8 cellular contexts compared by ENCODE assay signal in the genomic region with DNA sequence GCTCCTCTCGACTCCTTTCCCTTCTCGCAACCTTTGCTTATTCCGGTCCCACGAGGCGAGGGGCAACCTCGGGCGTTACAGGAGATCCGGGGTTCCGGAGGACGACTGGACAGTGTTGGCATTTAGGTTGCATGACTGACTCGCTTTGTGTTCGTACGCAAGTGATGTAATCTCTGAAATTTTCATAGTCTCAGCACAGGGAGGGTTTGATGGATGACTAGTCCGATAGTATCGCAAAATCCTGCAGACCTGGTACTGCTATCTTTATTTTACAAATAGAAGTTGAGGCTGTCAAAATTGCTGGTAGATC. TPM values are rescaled to one million over a fixed set of nuclear protein-coding genes. Genes with fewer than 3 reads are reported as not detected.
A peak's percentile ranks its signal among the peaks of the same experiment; 100 is the strongest.
DNase-seq lines count a peak whose midpoint lies in the region; ATAC-seq and TF ChIP-seq lines count a peak whose summit lies in the region.

No MANE protein-coding gene starts in this region.

- H2AK9ac ChIP-seq in IMR-90 (replicated peaks; ENCODE audit: low read depth, low read length, poor library complexity), result peak overlapping the region; percentile 96

- H2BK120ac ChIP-seq in IMR-90 (ENCODE audit: low read depth, low read length), result no peak overlapping the region

- H3K36me3 Mint-ChIP-seq in naive B cell, result peaks cover 4 to 8% of the 10 kb centered on the region in 2 donors

- H3K4ac ChIP-seq in IMR-90 (ENCODE audit: low read depth, low read length), result peak overlapping the region; percentile 75

- peaks cover 7% of the 10 kb centered on the region for H3K9me1 ChIP-seq in IMR-90 (ENCODE audit: insufficient read depth, low read length)

- peak overlapping the region; percentile 97 for H2AFZ ChIP-seq in IMR-90 (replicated peaks; ENCODE audit: low read length, poor library complexity)

- H4K91ac ChIP-seq in IMR-90 (ENCODE audit: insufficient read depth, low read depth, low read length), result peak overlapping the region; percentile 73

- H3K9me3 ChIP-seq in IMR-90 (ENCODE audit: control insufficient read depth, insufficient read depth, low read length), result no peaks in the 10 kb centered on the region

- CTCF ChIA-PET in IMR-90 (lab: Yijun Ruan, JAX), result interaction anchor here (0.6 kb wide), 2 partner anchors 204 to 463 kb away, joined by 3 to 4 read pairs; no protein-coding TSS in a partner anchor

- POLR2A ChIA-PET in IMR-90 (lab: Charles Lee; ENCODE audit: unreplicated experiment), result interaction anchor here (1.0 kb wide), 1 partner anchor 21 kb away, joined by 3 read pairs; no protein-coding TSS in a partner anchor

- peak overlapping the region; percentile 51 for H3K23ac ChIP-seq in IMR-90 (ENCODE audit: low read depth, low read length)

- no peak overlapping the region for H3K18ac ChIP-seq in IMR-90 (ENCODE audit: low read depth, low read length)

- no TSS peak for BruUV-seq in IMR-90 (replicated peaks; lab: Mats Ljungman, UMichigan)

- no peaks in the 10 kb centered on the region for H3K27me3 ChIP-seq in IMR-90 (ENCODE audit: control insufficient read depth, insufficient read depth, low read length)

- peaks cover 24 to 51% (median 28%) of the 10 kb centered on the region in 3 donors for H3K4me1 Mint-ChIP-seq in naive B cell

- no peak overlapping the region for H2BK20ac ChIP-seq in IMR-90 (ENCODE audit: low read depth, low read length)

- H3K9me3 Mint-ChIP-seq in naive B cell, result no peaks in the 10 kb centered on the region

- TF ChIP-seq CTCF in AG10803 (conservative IDR thresholded peaks at IDR 0.05; ENCODE audit: low read length) (no peak), IMR-90 (conservative IDR thresholded peaks at IDR 0.05; ENCODE audit: low read depth, low read length) (no peak)

- peaks cover 30% of the 10 kb centered on the region for H4K20me1 ChIP-seq in IMR-90 (ENCODE audit: insufficient read depth, low read length)

- peak overlapping the region; percentile 88 to 98 (median 97) for H3K27ac Mint-ChIP-seq in naive B cell

- no peak overlapping the region for H2BK15ac ChIP-seq in IMR-90 (ENCODE audit: low read depth, low read length)

- peak overlapping the region; percentile 78 for H3K4me2 ChIP-seq in IMR-90 (ENCODE audit: low read depth, low read length)

- in situ Hi-C loops in IMR-90 (cut with MboI; ENCODE audit: low sequenced_read_pairs), result no loop called here

- DNase-seq in AG10803 (ENCODE audit: low read depth) (peak; percentile 8), IMR-90 (no peak), naive B cell (no peak), NCI-H146 treated with DMSO at 0.1 percent for 48 hours (lab: John Stamatoyannopoulos, UW; ENCODE audit: unreplicated experiment) (no peak), LoVo (ENCODE audit: low spot score) (no peak)

- peaks cover 29 to 52% of the 10 kb centered on the region in 2 experiments for H3K79me1 ChIP-seq in IMR-90 (ENCODE audit: low read depth in 1 of 2, low read length in 2 of 2)

- ATAC-seq in IMR-90 (ENCODE audit: low read depth) (peak; percentile 2), naive B cell (ENCODE audit: low read depth in 2 of 2) (no peak), HG03378 (IDR thresholded peaks at IDR 0.05; ENCODE audit: unreplicated experiment) (no peak), GM21447 (IDR thresholded peaks at IDR 0.05; ENCODE audit: unreplicated experiment) (no peak)

- H3K27ac ChIP-seq in IMR-90 (ENCODE audit: insufficient read depth, low read length), result peak overlapping the region; percentile 58
- H3K27ac ChIP-seq in cingulate gyrus (ENCODE audit: low read depth, low read length), result peak overlapping the region; percentile 63

- H3K9ac ChIP-seq in IMR-90 (ENCODE audit: low read depth, low read length), result peak overlapping the region; percentile 78

- H3K4me3 ChIP-seq in AG10803 (ENCODE audit: low read length) (peak overlapping the region; percentile 98), IMR-90 (ENCODE audit: insufficient read depth, low read depth, low read length) (peak overlapping the region; percentile 72)

- WGBS in IMR-90 (ENCODE audit: extremely low coverage in 2 of 2, insufficient read length in 1 of 2), 2 experiments, result 0% methylated on average over 3 of the region's 15 CpGs; no CpG with 5 or more reads in 1 of the 2 experiments

- H3K14ac ChIP-seq in IMR-90 (replicated peaks; ENCODE audit: low read depth, low read length), result peak overlapping the region; percentile 57

- peaks cover 5% of the 10 kb centered on the region for H3K4me1 ChIP-seq in IMR-90 (ENCODE audit: control insufficient read depth, insufficient read depth, low read length)

- H4K5ac ChIP-seq in IMR-90 (ENCODE audit: low read depth, low read length), result peak overlapping the region; percentile 65; the same call in 1 of the 2 replicates

- dilution Hi-C loops in IMR-90 (cut with HindIII; ENCODE audit: low sequenced_read_pairs, unreplicated experiment), result no loop called here

- peak overlapping the region; percentile 78 for H2AK5ac ChIP-seq in IMR-90 (ENCODE audit: low read depth, low read length)

- peak overlapping the region; percentile 44; the same call in 1 of the 2 replicates for H3K56ac ChIP-seq in IMR-90 (ENCODE audit: extremely low read depth, insufficient read depth, low read length)

- TF ChIP-seq RAD21 in IMR-90 (IDR thresholded peaks at IDR 0.05; ENCODE audit: low read length), result no peak

- H3K27me3 Mint-ChIP-seq in naive B cell, result no peaks in the 10 kb centered on the region

- peaks cover 35% of the 10 kb centered on the region for H3K36me3 ChIP-seq in IMR-90 (ENCODE audit: control insufficient read depth, insufficient read depth, low read length)

- peak overlapping the region; percentile 83 to 98 (median 88) for H3K4me3 Mint-ChIP-seq in naive B cell

- peak overlapping the region; percentile 55 for H2BK5ac ChIP-seq in IMR-90 (ENCODE audit: low read depth, low read length, poor library complexity, severe bottlenecking)

- TF ChIP-seq POLR2A in IMR-90 (IDR thresholded peaks at IDR 0.05; ENCODE audit: low read depth, low read length), result no peak

- intact Hi-C loops in IMR-90 (cut with micrococcal nuclease), result loop anchor here (2.0 to 5.0 kb wide), 2 partner anchors 67 to 333 kb away; a partner anchor contains a TSS

- H4K8ac ChIP-seq in IMR-90 (ENCODE audit: low read depth in 2 of 2, low read length in 2 of 2), result peak overlapping the region; percentile 73 to 94

TF ChIP-seq in IMR-90, 13 proteins besides CTCF, POLR2A, EP300 and RAD21:
- TF ChIP-seq MXI1 (IDR thresholded peaks at IDR 0.05; ENCODE audit: borderline replicate concordance, low read depth, low read length) (no peak), MAFK (IDR thresholded peaks at IDR 0.05; ENCODE audit: low read depth, low read length) (no peak), RFX5 (IDR thresholded peaks at IDR 0.05; ENCODE audit: low read depth, low read length) (no peak)

RNA-seq across cellular contexts. Expression of a gene that starts 0.3 kb away (rescaled TPM):
- 50.9 and 55.8 TPM in 2 replicates for total RNA-seq in IMR-90 (2012; rRNA removed)
- 52.1 and 61.9 TPM in 2 replicates for polyA plus RNA-seq in IMR-90 (2012; rRNA removed)
- 52.5 and 65.2 TPM in 2 replicates for polyA plus RNA-seq in IMR-90 (2012; cell fraction: cytosol; rRNA removed)
- polyA plus RNA-seq in IMR-90 (2012; cell fraction: nucleus; rRNA removed; ENCODE audit: low replicate concordance), result 50.7 and 114 TPM in 2 replicates
- polyA plus RNA-seq in naive B cell (ENCODE audit: low read depth in 6 of 6), result 10 to 100 TPM; 14.2 to 33.3 (median 24.5) TPM

RNA-seq across cellular contexts. Expression of a gene that starts 0.7 kb away (rescaled TPM):
- 310 and 347 TPM in 2 replicates for total RNA-seq in IMR-90 (2012; rRNA removed)
- 461 and 500 TPM in 2 replicates for polyA plus RNA-seq in IMR-90 (2012; rRNA removed)
- 350 and 779 TPM in 2 replicates for polyA plus RNA-seq in IMR-90 (2012; cell fraction: cytosol; rRNA removed)
- 196 and 505 TPM in 2 replicates for polyA plus RNA-seq in IMR-90 (2012; cell fraction: nucleus; rRNA removed; ENCODE audit: low replicate concordance)
- polyA plus RNA-seq in naive B cell (ENCODE audit: low read depth in 6 of 6), result 100 to 1,000 TPM; 204 to 322 (median 251) TPM

RNA-seq across cellular contexts. Expression of a gene that starts 21.2 kb away (rescaled TPM):
- 50.8 and 53.4 TPM in 2 replicates for total RNA-seq in IMR-90 (2012; rRNA removed)
- polyA plus RNA-seq in IMR-90 (2012; rRNA removed), result 77.0 and 84.5 TPM in 2 replicates
- 102 and 137 TPM in 2 replicates for polyA plus RNA-seq in IMR-90 (2012; cell fraction: cytosol; rRNA removed)
- 80.0 and 184 TPM in 2 replicates for polyA plus RNA-seq in IMR-90 (2012; cell fraction: nucleus; rRNA removed; ENCODE audit: low replicate concordance)
- under 1 TPM in 3 of 6 donors, not detected in 3; 0.44 to 0.69 (median 0.49) TPM for polyA plus RNA-seq in naive B cell (ENCODE audit: low read depth in 6 of 6)

RNA-seq across cellular contexts. Expression of a gene that starts 23.9 kb away (rescaled TPM):
- total RNA-seq in IMR-90 (2012; rRNA removed), result 0.56 and 0.90 TPM in 2 replicates
- polyA plus RNA-seq in IMR-90 (2012; rRNA removed) (4.1 and 4.3 TPM in 2 replicates), naive B cell (ENCODE audit: low read depth in 6 of 6) (under 1 TPM in 1 of 6 donors, not detected in 5; 0.15 TPM)
- polyA plus RNA-seq in IMR-90 (2012; cell fraction: cytosol; rRNA removed), result 2.1 and 8.4 TPM in 2 replicates
- polyA plus RNA-seq in IMR-90 (2012; cell fraction: nucleus; rRNA removed; ENCODE audit: low replicate concordance), result 2.4 and 8.1 TPM in 2 replicates

Comparison
In these comparisons a context has a peak if more than half of its experiments do, and no peak if none do; other contexts are left out.
1. RNA of a gene that starts 21.2 kb away (polyA plus RNA-seq): 77.0 to 184 TPM in IMR-90; 0.44 to 0.69 TPM in naive B cell; every median in the first group is over 10 times any median in the second.